In the genomic region with DNA sequence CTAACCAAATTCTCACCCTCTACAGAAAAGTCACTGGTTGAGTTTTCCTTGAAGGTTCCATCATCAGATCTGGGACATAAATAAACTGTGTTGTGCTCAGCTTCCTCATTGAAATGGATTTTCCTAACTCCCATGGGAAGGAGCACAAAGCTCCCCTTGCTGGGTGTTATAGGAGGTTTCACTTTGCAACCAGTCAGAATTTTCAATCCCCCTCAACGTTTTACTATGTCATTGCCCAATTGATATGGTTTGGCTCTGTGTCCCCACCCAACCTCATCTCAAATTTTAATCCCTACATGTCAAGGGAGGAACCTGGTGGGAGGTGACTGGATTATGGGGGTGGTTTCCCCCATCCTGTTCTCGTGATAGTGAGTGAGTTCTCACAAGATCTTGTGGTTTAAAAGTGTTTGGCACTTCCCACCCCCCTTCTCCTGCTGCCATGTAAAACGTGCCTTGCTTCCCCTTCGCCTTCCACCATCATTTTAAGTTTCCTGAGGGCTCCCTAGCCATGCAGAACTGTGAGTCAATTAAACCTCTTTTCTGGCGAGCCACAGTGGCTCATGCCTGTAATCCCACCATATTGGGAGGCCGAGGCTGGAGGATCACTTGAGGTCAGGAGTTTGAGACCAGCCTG, we compare ENCODE assay signal across 1 cellular context.
TF ChIP-seq lines count a peak whose summit lies in the region.

No MANE protein-coding gene starts in this region.

TF ChIP-seq in GM12878, 131 proteins besides CTCF, POLR2A, EP300 and RAD21:
- TF ChIP-seq, protein P1, sequence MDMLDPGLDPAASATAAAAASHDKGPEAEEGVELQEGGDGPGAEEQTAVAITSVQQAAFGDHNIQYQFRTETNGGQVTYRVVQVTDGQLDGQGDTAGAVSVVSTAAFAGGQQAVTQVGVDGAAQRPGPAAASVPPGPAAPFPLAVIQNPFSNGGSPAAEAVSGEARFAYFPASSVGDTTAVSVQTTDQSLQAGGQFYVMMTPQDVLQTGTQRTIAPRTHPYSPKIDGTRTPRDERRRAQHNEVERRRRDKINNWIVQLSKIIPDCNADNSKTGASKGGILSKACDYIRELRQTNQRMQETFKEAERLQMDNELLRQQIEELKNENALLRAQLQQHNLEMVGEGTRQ (IDR thresholded peaks at IDR 0.05; ENCODE audit: borderline replicate concordance, low read depth, low read length), result no peak
- TF ChIP-seq YBX1 (IDR thresholded peaks at IDR 0.05), result no peak
- no peak for TF ChIP-seq LARP7 (IDR thresholded peaks at IDR 0.05)
- no peak for TF ChIP-seq ATF7 (IDR thresholded peaks at IDR 0.05; ENCODE audit: low read depth)
- TF ChIP-seq FOS (IDR thresholded peaks at IDR 0.05; ENCODE audit: borderline replicate concordance, extremely low read depth, insufficient read length), result no peak
- no peak for TF ChIP-seq ZZZ3 (IDR thresholded peaks at IDR 0.05; ENCODE audit: control insufficient read depth, insufficient read length, low read depth)
- TF ChIP-seq ETV6 (conservative IDR thresholded peaks at IDR 0.05 in 1 of 2, IDR thresholded peaks at IDR 0.05 in 1 of 2; ENCODE audit: borderline replicate concordance in 1 of 2, low read depth in 1 of 2), result peak in 1 of 2 experiments; percentile 68; a peak in 1 of 4 replicates
- no peak for TF ChIP-seq MTA3 (IDR thresholded peaks at IDR 0.05; ENCODE audit: borderline replicate concordance, low read length)
- TF ChIP-seq SRF (IDR thresholded peaks at IDR 0.05; ENCODE audit: low read depth in 2 of 2, low read length in 2 of 2), result no peak
- TF ChIP-seq MLLT1 (IDR thresholded peaks at IDR 0.05), result no peak
- no peak for TF ChIP-seq ZBTB4 (CRISPR knock-in tag; IDR thresholded peaks at IDR 0.05)
- TF ChIP-seq HCFC1 (IDR thresholded peaks at IDR 0.05; ENCODE audit: low read length), result no peak
- TF ChIP-seq ZNF217 (IDR thresholded peaks at IDR 0.05), result no peak
- TF ChIP-seq NFXL1 (IDR thresholded peaks at IDR 0.05; ENCODE audit: borderline replicate concordance), result 0 out of 2 replicates have a peak, but pooled peaks have one; percentile 1
- TF ChIP-seq EZH2 (IDR thresholded peaks at IDR 0.05; ENCODE audit: borderline replicate concordance, control insufficient read depth, low read depth, low read length), result no peak
- no peak for TF ChIP-seq SIX5 (IDR thresholded peaks at IDR 0.05; ENCODE audit: low read depth, low read length, severe bottlenecking)
- no peak for TF ChIP-seq BMI1 (IDR thresholded peaks at IDR 0.05; ENCODE audit: borderline replicate concordance)
